Comparison of ENCODE assay signal across 9 cellular contexts in the genomic region with DNA sequence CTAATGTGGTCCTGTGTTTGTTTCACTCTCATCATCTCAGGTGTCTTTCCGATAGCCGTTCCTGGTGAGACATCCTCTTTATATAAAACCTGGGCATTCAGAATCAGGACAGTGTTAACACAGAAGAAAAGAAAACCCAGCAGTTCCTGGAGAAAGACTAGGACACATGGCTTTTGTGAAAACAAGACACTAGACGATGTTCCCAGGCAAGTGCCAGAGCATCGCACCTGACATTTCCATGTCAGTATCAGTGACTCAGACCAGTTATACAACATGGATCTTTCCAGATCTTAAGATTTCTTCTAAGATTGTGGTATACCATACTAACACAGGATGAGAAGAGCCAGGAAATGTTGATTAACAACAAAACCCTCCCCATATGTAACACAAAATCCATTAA.
"Had no signal": no experiment of that assay in that cellular context is flagged by ENCODE, and none has a peak within 500 bp of the region (broad histone marks: within the 10 kb centered on the region; RNA-seq: fewer than 3 reads in every experiment).

No MANE protein-coding gene starts in this region.

- H3K4me3 ChIP-seq: GM23248, GM23338, HAP-1 had no signal

- ATAC-seq: GM23338, HCT116 had no signal

- H3K27ac Mint-ChIP-seq: GM23338, H9, HFFc6 had no signal

- H3K4me3 Mint-ChIP-seq: GM23338, H9, HFFc6 had no signal

- H3K9me3 ChIP-seq: HAP-1 had no signal

- DNase-seq: GM23248, GOT3, H7, H9, HCEC 1CT, HFFc6 had no signal

- H3K27ac ChIP-seq: GM23248 had no signal

- H3K36me3 ChIP-seq: HAP-1 had no signal

- H3K9me3 Mint-ChIP-seq: GM23338, H9, HFFc6 had no signal
